ENCODE assay signal across 8 cellular contexts in genomic region chr2:164620873-164621760, GRCh38. TPM values are rescaled to one million over a fixed set of nuclear protein-coding genes. Genes with fewer than 3 reads are reported as not detected.
DNase-seq lines count a peak whose midpoint lies in the region; ATAC-seq and TF ChIP-seq lines count a peak whose summit lies in the region.

GRB14 (minus strand) TSS chr2:164621482; CDS start chr2:164621309, 173 bp downstream.

- H3K9ac ChIP-seq in HUES48 (ENCODE audit: low read depth, low read length) (peak within 1 kb of the TSS; percentile 85), rectal smooth muscle tissue (ENCODE audit: low read length) (no peak within 1 kb of the TSS)

- intact Hi-C loops in activated B cell treated with CpG ODN at 0.5 μM for 24 hours (cut with micrococcal nuclease) = no loop called here

- no peaks in the 10 kb centered on the region for H3K36me3 Mint-ChIP-seq in CD8-positive, alpha-beta memory T cell
- no peaks in the 10 kb centered on the region for H3K36me3 Mint-ChIP-seq in activated B cell treated with CpG ODN at 0.5 μM for 24 hours (ENCODE audit: low read depth)

- no peaks in the 10 kb centered on the region for H3K36me3 ChIP-seq in CD8-positive, alpha-beta memory T cell (ENCODE audit: insufficient read depth, low read length)
- H3K36me3 ChIP-seq in HUES48 (ENCODE audit: control insufficient read depth, insufficient read depth, low read length) = peaks cover 4% of the 10 kb centered on the region
- H3K36me3 ChIP-seq in rectal smooth muscle tissue (ENCODE audit: control insufficient read depth, insufficient read depth, low read length) = no peaks in the 10 kb centered on the region

- H3K4me3 Mint-ChIP-seq in CD8-positive, alpha-beta memory T cell = peak within 1 kb of the TSS in 5 of 7 donors; percentile 5 to 69 (median 35)
- H3K4me3 Mint-ChIP-seq in activated B cell treated with CpG ODN at 0.5 μM for 24 hours = peak within 1 kb of the TSS; percentile 78

- TF ChIP-seq CTCF in activated B cell treated with CpG ODN at 0.5 μM for 24 hours (IDR thresholded peaks at IDR 0.05) (no peak), GM10248 (IDR thresholded peaks at IDR 0.05; ENCODE audit: control extremely low read depth, extremely low read depth, low read depth, missing control alignments) (no peak)

- H3K27me3 Mint-ChIP-seq in CD8-positive, alpha-beta memory T cell = peaks cover 16 to 17% of the 10 kb centered on the region in 2 donors
- H3K27me3 Mint-ChIP-seq in activated B cell treated with CpG ODN at 0.5 μM for 24 hours = peaks cover 40% of the 10 kb centered on the region

- no peaks in the 10 kb centered on the region for H3K27me3 ChIP-seq in CD8-positive, alpha-beta memory T cell (ENCODE audit: insufficient read depth, low read length, poor library complexity, severe bottlenecking)
- H3K27me3 ChIP-seq in HUES48 (ENCODE audit: control insufficient read depth, insufficient read depth, low read length) (peaks cover 5% of the 10 kb centered on the region), rectal smooth muscle tissue (ENCODE audit: control insufficient read depth, insufficient read depth, low read length) (no peaks in the 10 kb centered on the region)

- H3K4me1 ChIP-seq in CD8-positive, alpha-beta memory T cell (ENCODE audit: insufficient read depth, low read length) = no peaks in the 10 kb centered on the region
- peaks cover 36% of the 10 kb centered on the region for H3K4me1 ChIP-seq in HUES48 (ENCODE audit: control insufficient read depth, insufficient read depth, low read length)
- H3K4me1 ChIP-seq in rectal smooth muscle tissue (ENCODE audit: control insufficient read depth, insufficient read depth, low read length) = no peaks in the 10 kb centered on the region

- H3K4me3 ChIP-seq in CD8-positive, alpha-beta memory T cell (ENCODE audit: low read length) = no peak within 1 kb of the TSS
- peak within 1 kb of the TSS; percentile 80 for H3K4me3 ChIP-seq in HUES48 (ENCODE audit: low read depth, low read length)
- peak within 1 kb of the TSS; percentile 71 for H3K4me3 ChIP-seq in rectal smooth muscle tissue (ENCODE audit: low read length)

- peaks cover 0 to 16% (median 2%) of the 10 kb centered on the region in 5 donors for H3K9me3 Mint-ChIP-seq in CD8-positive, alpha-beta memory T cell
- H3K9me3 Mint-ChIP-seq in activated B cell treated with CpG ODN at 0.5 μM for 24 hours = no peaks in the 10 kb centered on the region

- CTCF ChIA-PET in CD8-positive, alpha-beta memory T cell (lab: Charles Lee) = no interaction called here
- CTCF ChIA-PET in activated B cell treated with CpG ODN at 0.5 μM for 24 hours (lab: Charles Lee) = no interaction called here
- CTCF ChIA-PET in GM10248 (lab: Yijun Ruan, JAX) = no interaction called here

- POLR2A ChIA-PET in CD8-positive, alpha-beta memory T cell (lab: Charles Lee) = no interaction called here
- POLR2A ChIA-PET in activated B cell treated with CpG ODN at 0.5 μM for 24 hours (lab: Charles Lee) = no interaction called here
- POLR2A ChIA-PET in GM10248 (lab: Yijun Ruan, JAX) = no interaction called here

- H3K27ac Mint-ChIP-seq in CD8-positive, alpha-beta memory T cell = no peak within 1 kb of the TSS
- no peak within 1 kb of the TSS for H3K27ac Mint-ChIP-seq in activated B cell treated with CpG ODN at 0.5 μM for 24 hours

- DNase-seq in CD8-positive, alpha-beta memory T cell = no peak
- DNase-seq in activated B cell treated with CpG ODN at 0.5 μM for 24 hours (no peak), hepatic stellate cell (ENCODE audit: low spot score) (peak; percentile 37), GM10248 (ENCODE audit: extremely low spot score) (no peak), amniotic stem cell (lab: John Stamatoyannopoulos, UW) (no peak)

- no peak within 1 kb of the TSS for H3K27ac ChIP-seq in CD8-positive, alpha-beta memory T cell (ENCODE audit: low read depth, low read length)
- peak within 1 kb of the TSS; percentile 75 for H3K27ac ChIP-seq in HUES48 (ENCODE audit: low read depth, low read length)
- no peak within 1 kb of the TSS for H3K27ac ChIP-seq in rectal smooth muscle tissue (ENCODE audit: low read depth, low read length)

- no peak for ATAC-seq in activated B cell treated with CpG ODN at 0.5 μM for 24 hours (ENCODE audit: low read depth)
- ATAC-seq in GM18870 (IDR thresholded peaks at IDR 0.05; ENCODE audit: unreplicated experiment) = no peak

- H3K4me1 Mint-ChIP-seq in CD8-positive, alpha-beta memory T cell = peaks cover 0 to 3% (median 0%) of the 10 kb centered on the region in 3 donors
- H3K4me1 Mint-ChIP-seq in activated B cell treated with CpG ODN at 0.5 μM for 24 hours = peaks cover 6% of the 10 kb centered on the region

- H3K9me3 ChIP-seq in CD8-positive, alpha-beta memory T cell (ENCODE audit: low read length) = no peaks in the 10 kb centered on the region
- H3K9me3 ChIP-seq in HUES48 (ENCODE audit: control insufficient read depth, insufficient read depth, low read length) = no peaks in the 10 kb centered on the region

RNA-seq across cellular contexts. Expression of gene GRB14, which starts in this region (rescaled TPM):
- not detected for total RNA-seq in CD8-positive, alpha-beta memory T cell
- not detected for polyA plus RNA-seq in CD8-positive, alpha-beta memory T cell
- total RNA-seq in activated B cell treated with CpG ODN at 0.5 μM for 24 hours = 0.71 TPM in 1 of 2 replicates, not detected in the other
